ENCODE assay signal across 7 cellular contexts in genomic region chr19:17720487-17720839, GRCh38. TPM values are rescaled to one million over a fixed set of nuclear protein-coding genes. Genes with fewer than 3 reads are reported as not detected.
DNase-seq lines count a peak whose midpoint lies in the region; ATAC-seq, FAIRE-seq and TF ChIP-seq lines count a peak whose summit lies in the region.

No MANE protein-coding gene starts in this region.

- peaks cover 4 to 7% of the 10 kb centered on the region in 2 experiments; a peak in 2 of 4 replicates for H3K36me3 ChIP-seq in HCT116 (ENCODE audit: control insufficient read depth in 1 of 2, insufficient read depth in 2 of 2, low read length in 2 of 2)

- peaks cover 13 to 35% of the 10 kb centered on the region in 2 experiments for H3K4me1 ChIP-seq in HCT116 (ENCODE audit: control insufficient read depth in 1 of 2, insufficient read depth in 2 of 2, low read length in 2 of 2)

- H3K27ac Mint-ChIP-seq in activated CD4-positive, alpha-beta memory T cell treated with anti-CD3 and anti-CD28 coated beads for 36 hours = peak overlapping the region; percentile 18

- peak overlapping the region; percentile 82 for H3K9ac ChIP-seq in HCT116 (ENCODE audit: low read length)

- CTCF ChIA-PET in HCT116 (lab: Charles Lee) = no interaction called here
- CTCF ChIA-PET in activated CD4-positive, alpha-beta memory T cell treated with anti-CD3 and anti-CD28 coated beads for 36 hours (lab: Charles Lee) = interaction anchor here (0.8 to 1.2 kb wide), 3 partner anchors 17 to 135 kb away, joined by 3 read pairs; no protein-coding TSS in a partner anchor

- no peak overlapping the region for H2AFZ ChIP-seq in HCT116 (ENCODE audit: low read depth, low read length, poor library complexity, severe bottlenecking)

- no peak for FAIRE-seq in urothelium cell line (lab: Jason Lieb, UNC)

- no peaks in the 10 kb centered on the region for H3K9me2 ChIP-seq in HCT116 (ENCODE audit: insufficient read depth)

- ATAC-seq in HCT116 (no peak), GM19035 (IDR thresholded peaks at IDR 0.05; ENCODE audit: unreplicated experiment) (no peak)
- ATAC-seq in stimulated activated naive CD8-positive, alpha-beta T cell treated with anti-CD3 and anti-CD28 coated beads, Interleukin-15, Interleukin-2, amounts not matched to agents 100 U/mL and 50 U/mL, for 24 hours = no peak

- TF ChIP-seq RAD21 in HCT116 (IDR thresholded peaks at IDR 0.05; ENCODE audit: low read depth) = no peak

- peaks cover 33% of the 10 kb centered on the region for H3K79me2 ChIP-seq in HCT116 (ENCODE audit: insufficient read depth, low read length)

- POLR2A ChIA-PET in HCT116 (lab: Charles Lee) = no interaction called here
- POLR2A ChIA-PET in activated CD4-positive, alpha-beta memory T cell treated with anti-CD3 and anti-CD28 coated beads for 36 hours (lab: Charles Lee) = interaction anchor here (0.5 to 1.2 kb wide), 4 partner anchors 21 to 869 kb away, joined by 3 to 5 read pairs (median 3); partner anchors contain the start of gene JAK3

- H3K9me3 Mint-ChIP-seq in activated CD4-positive, alpha-beta memory T cell treated with anti-CD3 and anti-CD28 coated beads for 36 hours = no peaks in the 10 kb centered on the region

- no peaks in the 10 kb centered on the region for H4K20me1 ChIP-seq in HCT116 (ENCODE audit: insufficient read depth)

- intact Hi-C loops in HCT116 (cut with micrococcal nuclease) = no loop called here
- intact Hi-C loops in activated CD4-positive, alpha-beta memory T cell treated with anti-CD3 and anti-CD28 coated beads for 36 hours (cut with micrococcal nuclease) = no loop called here

- no peaks in the 10 kb centered on the region for H3K27me3 ChIP-seq in HCT116 (ENCODE audit: insufficient read depth, low read length)

- TF ChIP-seq POLR2A in HCT116 (IDR thresholded peaks at IDR 0.05; ENCODE audit: borderline replicate concordance, extremely low read depth, insufficient read depth, insufficient read length) = no peak

- no peak for DNase-seq in HCT116 (ENCODE audit: low read depth, low spot score)
- DNase-seq in activated CD4-positive, alpha-beta memory T cell treated with anti-CD3 and anti-CD28 coated beads for 36 hours = peak; percentile 41
- peak; percentile 18 for DNase-seq in stimulated activated naive CD8-positive, alpha-beta T cell treated with anti-CD3 and anti-CD28 coated beads, Interleukin-15, Interleukin-2, amounts not matched to agents 100 U/mL and 50 U/mL, for 24 hours
- no peak for DNase-seq in RPMI8226
- DNase-seq in urothelium cell line (ENCODE audit: low spot score) = no peak

- peaks cover 30% of the 10 kb centered on the region for H3K4me1 Mint-ChIP-seq in activated CD4-positive, alpha-beta memory T cell treated with anti-CD3 and anti-CD28 coated beads for 36 hours (ENCODE audit: low read depth)

- peak overlapping the region; percentile 82 for H3K4me2 ChIP-seq in HCT116 (ENCODE audit: low read length)

- RAD21 ChIA-PET in HCT116 (lab: Charles Lee; ENCODE audit: low non-redundant PET in 1 of 2, low total read pairs in 2 of 2, uncharacterized antibody in 2 of 2, unreplicated experiment in 2 of 2) = no interaction called here

- H3K27me3 Mint-ChIP-seq in activated CD4-positive, alpha-beta memory T cell treated with anti-CD3 and anti-CD28 coated beads for 36 hours = no peaks in the 10 kb centered on the region

- no peak for TF ChIP-seq CTCF in HCT116 (IDR thresholded peaks at IDR 0.05 in 2 of 3, conservative IDR thresholded peaks at IDR 0.05 in 1 of 3; ENCODE audit: borderline replicate concordance in 1 of 3, insufficient read depth in 1 of 3, low read depth in 2 of 3, low read length in 2 of 3)

- H3K4me3 ChIP-seq in HCT116 (replicated peaks in 1 of 2; ENCODE audit: low read depth in 1 of 2, low read length in 2 of 2) (peak overlapping the region; percentile 91 to 97), iPS-18c (ENCODE audit: insufficient read depth, low read depth, low read length) (peak overlapping the region; percentile 76)

- H3K36me3 Mint-ChIP-seq in activated CD4-positive, alpha-beta memory T cell treated with anti-CD3 and anti-CD28 coated beads for 36 hours = peaks cover 14% of the 10 kb centered on the region

- no TSS peak for BruUV-seq in HCT116 (replicated peaks; lab: Mats Ljungman, UMichigan)

- H3K9me3 ChIP-seq in HCT116 (ENCODE audit: control insufficient read depth in 1 of 2, insufficient read depth in 1 of 2, low read depth in 1 of 2, low read length in 2 of 2) = no peaks in the 10 kb centered on the region
- H3K9me3 ChIP-seq in iPS-18c (ENCODE audit: control insufficient read depth, insufficient read depth, low read length) = no peaks in the 10 kb centered on the region

- H3K27ac ChIP-seq in HCT116 (ENCODE audit: low read depth, low read length) = peak overlapping the region; percentile 66; the same call in 1 of the 2 replicates

- peak overlapping the region; percentile 83 for H3K4me3 Mint-ChIP-seq in activated CD4-positive, alpha-beta memory T cell treated with anti-CD3 and anti-CD28 coated beads for 36 hours

TF ChIP-seq in HCT116, 20 proteins besides CTCF, POLR2A, EP300 and RAD21:
- TF ChIP-seq CEBPB (IDR thresholded peaks at IDR 0.05; ENCODE audit: low read depth) (no peak), JUND (IDR thresholded peaks at IDR 0.05) (no peak), ZNF274 (IDR thresholded peaks at IDR 0.05; ENCODE audit: low read depth, low read length) (no peak), SRF (IDR thresholded peaks at IDR 0.05; ENCODE audit: low read depth) (no peak), EZH2 (IDR thresholded peaks at IDR 0.05) (no peak), EGR1 (IDR thresholded peaks at IDR 0.05; ENCODE audit: low read depth) (no peak), CBX3 (IDR thresholded peaks at IDR 0.05; ENCODE audit: low read depth) (no peak), FOSL1 (IDR thresholded peaks at IDR 0.05; ENCODE audit: low read depth) (no peak), EZH2phosphoT487 (IDR thresholded peaks at IDR 0.05; ENCODE audit: borderline replicate concordance) (no peak), POLR2AphosphoS5 (IDR thresholded peaks at IDR 0.05; ENCODE audit: low read depth, low read length) (no peak)
- TF ChIP-seq, protein P1, sequence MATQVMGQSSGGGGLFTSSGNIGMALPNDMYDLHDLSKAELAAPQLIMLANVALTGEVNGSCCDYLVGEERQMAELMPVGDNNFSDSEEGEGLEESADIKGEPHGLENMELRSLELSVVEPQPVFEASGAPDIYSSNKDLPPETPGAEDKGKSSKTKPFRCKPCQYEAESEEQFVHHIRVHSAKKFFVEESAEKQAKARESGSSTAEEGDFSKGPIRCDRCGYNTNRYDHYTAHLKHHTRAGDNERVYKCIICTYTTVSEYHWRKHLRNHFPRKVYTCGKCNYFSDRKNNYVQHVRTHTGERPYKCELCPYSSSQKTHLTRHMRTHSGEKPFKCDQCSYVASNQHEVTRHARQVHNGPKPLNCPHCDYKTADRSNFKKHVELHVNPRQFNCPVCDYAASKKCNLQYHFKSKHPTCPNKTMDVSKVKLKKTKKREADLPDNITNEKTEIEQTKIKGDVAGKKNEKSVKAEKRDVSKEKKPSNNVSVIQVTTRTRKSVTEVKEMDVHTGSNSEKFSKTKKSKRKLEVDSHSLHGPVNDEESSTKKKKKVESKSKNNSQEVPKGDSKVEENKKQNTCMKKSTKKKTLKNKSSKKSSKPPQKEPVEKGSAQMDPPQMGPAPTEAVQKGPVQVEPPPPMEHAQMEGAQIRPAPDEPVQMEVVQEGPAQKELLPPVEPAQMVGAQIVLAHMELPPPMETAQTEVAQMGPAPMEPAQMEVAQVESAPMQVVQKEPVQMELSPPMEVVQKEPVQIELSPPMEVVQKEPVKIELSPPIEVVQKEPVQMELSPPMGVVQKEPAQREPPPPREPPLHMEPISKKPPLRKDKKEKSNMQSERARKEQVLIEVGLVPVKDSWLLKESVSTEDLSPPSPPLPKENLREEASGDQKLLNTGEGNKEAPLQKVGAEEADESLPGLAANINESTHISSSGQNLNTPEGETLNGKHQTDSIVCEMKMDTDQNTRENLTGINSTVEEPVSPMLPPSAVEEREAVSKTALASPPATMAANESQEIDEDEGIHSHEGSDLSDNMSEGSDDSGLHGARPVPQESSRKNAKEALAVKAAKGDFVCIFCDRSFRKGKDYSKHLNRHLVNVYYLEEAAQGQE (IDR thresholded peaks at IDR 0.05; ENCODE audit: low read depth) = no peak
- TF ChIP-seq, protein P2, sequence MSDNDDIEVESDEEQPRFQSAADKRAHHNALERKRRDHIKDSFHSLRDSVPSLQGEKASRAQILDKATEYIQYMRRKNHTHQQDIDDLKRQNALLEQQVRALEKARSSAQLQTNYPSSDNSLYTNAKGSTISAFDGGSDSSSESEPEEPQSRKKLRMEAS (IDR thresholded peaks at IDR 0.05) = no peak

RNA-seq across cellular contexts. Expression of gene MAP1S, which starts 1.2 kb away (rescaled TPM):
- total RNA-seq in HCT116 (2021; ENCODE audit: unreplicated experiment) = 80.8 TPM
- polyA plus RNA-seq in HCT116 (2012) = 81.9 and 125 TPM in 2 replicates
- total RNA-seq in activated CD4-positive, alpha-beta memory T cell treated with anti-CD3 and anti-CD28 coated beads for 36 hours = 10 to 100 TPM; 63.0 to 71.2 TPM

RNA-seq across cellular contexts. Expression of gene FCHO1, which starts 30.8 kb away (rescaled TPM):
- 28.1 TPM for total RNA-seq in HCT116 (2021; ENCODE audit: unreplicated experiment)
- polyA plus RNA-seq in HCT116 (2012) = 36.8 and 37.2 TPM in 2 replicates
- total RNA-seq in activated CD4-positive, alpha-beta memory T cell treated with anti-CD3 and anti-CD28 coated beads for 36 hours = 10 to 100 TPM; 54.3 to 54.5 TPM

RNA-seq across cellular contexts. Expression of gene UNC13A, which starts 32.3 kb away (rescaled TPM):
- 29.0 TPM for total RNA-seq in HCT116 (2021; ENCODE audit: unreplicated experiment)
- polyA plus RNA-seq in HCT116 (2012) = 9.4 and 16.6 TPM in 2 replicates
- under 1 TPM; 0.02 TPM for total RNA-seq in activated CD4-positive, alpha-beta memory T cell treated with anti-CD3 and anti-CD28 coated beads for 36 hours

Comparison
In these comparisons a context has a peak if more than half of its experiments do, and no peak if none do; other contexts are left out.
1. DNase-seq: peak in activated CD4-positive, alpha-beta memory T cell treated with anti-CD3 and anti-CD28 coated beads for 36 hours (single experiment) and stimulated activated naive CD8-positive, alpha-beta T cell treated with anti-CD3 and anti-CD28 coated beads, Interleukin-15, Interleukin-2, amounts not matched to agents 100 U/mL and 50 U/mL, for 24 hours (single experiment); none in HCT116 (single experiment), RPMI8226 (single experiment) and urothelium cell line (single experiment).
2. RNA of gene UNC13A, which starts 32.3 kb away (total RNA-seq): 29.0 TPM in HCT116 (single experiment); 0.02 TPM in activated CD4-positive, alpha-beta memory T cell treated with anti-CD3 and anti-CD28 coated beads for 36 hours; every median in the first group is over 10 times any median in the second.